22 cellular contexts compared by ENCODE assay signal in genomic region chr2:75592888-75593287, GRCh38. TPM values are rescaled to one million over a fixed set of nuclear protein-coding genes. Genes with fewer than 3 reads are reported as not detected.
"Had no signal": no experiment of that assay in that cellular context is flagged by ENCODE, and none has a peak within 500 bp of the region (broad histone marks: within the 10 kb centered on the region; RNA-seq: fewer than 3 reads in every experiment).

No MANE protein-coding gene starts in this region.

- H3K4me1 Mint-ChIP-seq: activated CD4-positive, alpha-beta T cell treated with anti-CD3 and anti-CD28 coated beads, Interleukin-2, amount 10 ng/mL, durations not matched to agents 24 days and 14 days; activated naive CD8-positive, alpha-beta T cell treated with anti-CD3 and anti-CD28 coated beads, Interleukin-2, amount 10 ng/mL, durations not matched to agents 7 days and 5 days; activated T-helper 17 cell treated with anti-CD3 and anti-CD28 coated beads, Interleukin-2, amount 50 U/mL, for 72 hours; endodermal cell; memory B cell had no signal

- H3K36me3 Mint-ChIP-seq: activated naive CD8-positive, alpha-beta T cell treated with anti-CD3 and anti-CD28 coated beads, Interleukin-2, amount 10 ng/mL, durations not matched to agents 7 days and 5 days; memory B cell had no signal

- H3K27ac Mint-ChIP-seq: activated CD4-positive, alpha-beta T cell treated with anti-CD3 and anti-CD28 coated beads, Interleukin-2, amount 10 ng/mL, durations not matched to agents 24 days and 14 days; activated CD8-positive, alpha-beta T cell treated with anti-CD3 and anti-CD28 coated beads for 36 hours; activated naive CD8-positive, alpha-beta T cell treated with anti-CD3 and anti-CD28 coated beads, Interleukin-2, amount 10 ng/mL, durations not matched to agents 7 days and 5 days; activated T-helper 17 cell treated with anti-CD3 and anti-CD28 coated beads, Interleukin-2, amount 50 U/mL, for 72 hours; endodermal cell; memory B cell; stimulated activated naive CD8-positive, alpha-beta T cell treated with anti-CD3 and anti-CD28 coated beads, Interleukin-15, Interleukin-2, amounts not matched to agents 100 ng/mL and 50 ng/mL, for 24 hours had no signal

- H3K4me1 ChIP-seq: colonic mucosa, gastrocnemius medialis, transverse colon had no signal

- H3K27ac ChIP-seq: colonic mucosa, gastrocnemius medialis, transverse colon had no signal

- H3K9me3 Mint-ChIP-seq: activated CD4-positive, alpha-beta T cell treated with anti-CD3 and anti-CD28 coated beads, Interleukin-2, amount 10 ng/mL, durations not matched to agents 24 days and 14 days; activated T-helper 17 cell treated with anti-CD3 and anti-CD28 coated beads, Interleukin-2, amount 50 U/mL, for 72 hours; endodermal cell; stimulated activated naive CD8-positive, alpha-beta T cell treated with anti-CD3 and anti-CD28 coated beads, Interleukin-15, Interleukin-2, amounts not matched to agents 100 ng/mL and 50 ng/mL, for 24 hours had no signal

- H3K27me3 ChIP-seq: body of pancreas, colonic mucosa, gastrocnemius medialis, transverse colon had no signal

- H3K27me3 Mint-ChIP-seq: activated naive CD8-positive, alpha-beta T cell treated with anti-CD3 and anti-CD28 coated beads, Interleukin-2, amount 10 ng/mL, durations not matched to agents 7 days and 5 days had no signal

- DNase-seq: activated CD4-positive, alpha-beta T cell treated with anti-CD3 and anti-CD28 coated beads, Interleukin-2, amount 10 ng/mL, durations not matched to agents 24 days and 14 days; activated CD8-positive, alpha-beta T cell treated with anti-CD3 and anti-CD28 coated beads for 36 hours; activated naive CD4-positive, alpha-beta T cell treated with Interleukin-2 at 50 U/mL for 16 hours; activated naive CD8-positive, alpha-beta T cell treated with anti-CD3 and anti-CD28 coated beads, Interleukin-2, amount 10 ng/mL, durations not matched to agents 7 days and 5 days; activated T-cell treated with anti-CD3 and anti-CD28 coated beads, Interleukin-2, amount 50 U/mL, for 1 hour; amygdala; body of pancreas; central memory CD4-positive, alpha-beta T cell; colonic mucosa; endodermal cell; erythroblast; gastrocnemius medialis; head of caudate nucleus; left ventricle myocardium superior; occipital lobe; T1000; transverse colon had no signal

- H3K4me3 Mint-ChIP-seq: activated CD4-positive, alpha-beta T cell treated with anti-CD3 and anti-CD28 coated beads, Interleukin-2, amount 10 ng/mL, durations not matched to agents 24 days and 14 days; activated CD8-positive, alpha-beta T cell treated with anti-CD3 and anti-CD28 coated beads for 36 hours; activated naive CD8-positive, alpha-beta T cell treated with anti-CD3 and anti-CD28 coated beads, Interleukin-2, amount 10 ng/mL, durations not matched to agents 7 days and 5 days; activated T-helper 17 cell treated with anti-CD3 and anti-CD28 coated beads, Interleukin-2, amount 50 U/mL, for 72 hours; endodermal cell; memory B cell; stimulated activated naive CD8-positive, alpha-beta T cell treated with anti-CD3 and anti-CD28 coated beads, Interleukin-15, Interleukin-2, amounts not matched to agents 100 ng/mL and 50 ng/mL, for 24 hours had no signal

- ATAC-seq: activated CD8-positive, alpha-beta T cell treated with anti-CD3 and anti-CD28 coated beads for 36 hours; activated T-helper 17 cell treated with anti-CD3 and anti-CD28 coated beads, Interleukin-2, amount 50 U/mL, for 72 hours; body of pancreas; gastrocnemius medialis; left ventricle myocardium superior had no signal

RNA-seq across cellular contexts. Expression of gene EVA1A, which starts 32.1 kb away (rescaled TPM):
- total RNA-seq: activated CD4-positive, alpha-beta T cell treated with anti-CD3 and anti-CD28 coated beads, Interleukin-2, amount 10 ng/mL, durations not matched to agents 24 days and 14 days; activated naive CD8-positive, alpha-beta T cell treated with anti-CD3 and anti-CD28 coated beads, Interleukin-2, amount 10 ng/mL, durations not matched to agents 7 days and 5 days; activated T-helper 17 cell treated with anti-CD3 and anti-CD28 coated beads, Interleukin-2, amount 50 U/mL, for 72 hours; T-helper 1 cell treated with Interleukin-12 subunit alpha and Interleukin-12 subunit beta and Interleukin-4 antibody, amounts not matched to agents 30 ng/mL and 1 ng/mL, for 36 hours; transverse colon had no signal
- polyA plus RNA-seq: neural cell had no signal
